Comparison of ENCODE assay signal across 10 cellular contexts in the genomic region with DNA sequence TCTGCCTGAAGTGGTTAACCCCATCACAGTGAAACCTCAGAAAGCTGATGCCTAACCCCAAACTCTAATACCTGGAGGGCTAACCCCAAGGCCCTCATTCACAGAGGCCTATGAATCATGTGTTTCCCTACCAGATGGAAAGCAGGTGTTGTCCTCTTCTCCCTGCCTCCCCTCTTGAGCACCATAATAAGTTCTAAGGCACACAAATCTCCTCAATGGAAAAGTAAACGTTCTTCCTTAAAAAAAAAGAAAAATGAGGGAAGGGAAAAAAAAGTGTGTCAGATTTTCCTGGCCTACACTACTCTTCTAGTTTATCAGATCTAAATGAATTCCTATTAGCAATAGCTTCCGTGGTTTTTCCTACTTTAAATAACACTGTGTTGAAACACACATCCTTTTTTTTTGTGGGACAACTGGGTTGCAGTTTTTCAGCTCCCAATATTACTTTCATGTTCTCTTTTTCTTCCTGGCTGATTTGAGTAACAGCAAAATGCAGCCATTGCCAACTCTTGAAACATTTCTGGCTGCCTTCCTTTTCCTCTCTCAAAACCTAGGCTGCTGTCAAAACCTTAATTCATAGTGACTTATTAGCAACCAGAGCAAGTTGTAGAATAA. TPM values are rescaled to one million over a fixed set of nuclear protein-coding genes. Genes with fewer than 3 reads are reported as not detected.
DNase-seq lines count a peak whose midpoint lies in the region; ATAC-seq and TF ChIP-seq lines count a peak whose summit lies in the region.
"Had no signal": no experiment of that assay in that cellular context is flagged by ENCODE, and none has a peak within 500 bp of the region (broad histone marks: within the 10 kb centered on the region; RNA-seq: fewer than 3 reads in every experiment).

No MANE protein-coding gene starts in this region.

- RAD21 ChIA-PET in HCT116 (lab: Charles Lee; ENCODE audit: low non-redundant PET in 1 of 2, low total read pairs in 2 of 2, uncharacterized antibody in 2 of 2, unreplicated experiment in 2 of 2): interaction anchor here (0.6 to 1.8 kb wide), 3 partner anchors 9 to 219 kb away, joined by 3 to 7 read pairs (median 3); no protein-coding TSS in a partner anchor

- DNase-seq in HCT116 (ENCODE audit: low read depth, low spot score): peak; percentile 3
- peak; percentile 57 for DNase-seq in amniotic stem cell (lab: John Stamatoyannopoulos, UW)
- DNase-seq in left ventricle myocardium inferior: no peak
- DNase-seq in activated CD4-positive, alpha-beta T cell treated with anti-CD3 and anti-CD28 coated beads, Interleukin-2, amount 50 U/mL, for 4 hours: no peak
- no peak for DNase-seq in GDM1 (lab: John Stamatoyannopoulos, UW)
- DNase-seq in GM13977 (ENCODE audit: low spot score): no peak
- no peak for DNase-seq in activated T-cell treated with anti-CD3 and anti-CD28 coated beads for 4 hours
- DNase-seq: activated CD4-positive, alpha-beta T cell treated with anti-CD3 and anti-CD28 coated beads for 48 hours had no signal

- no peaks in the 10 kb centered on the region for H3K9me2 ChIP-seq in HCT116 (ENCODE audit: insufficient read depth)

- H3K4me1 ChIP-seq in HCT116 (ENCODE audit: control insufficient read depth in 1 of 2, insufficient read depth in 2 of 2, low read length in 2 of 2) (peaks cover 46 to 63% of the 10 kb centered on the region in 2 experiments), left ventricle myocardium inferior (peaks cover 43% of the 10 kb centered on the region), skeletal muscle satellite cell (ENCODE audit: control insufficient read depth, insufficient read depth, low read length) (peaks cover 46% of the 10 kb centered on the region)

- H3K4me3 ChIP-seq in HCT116 (replicated peaks in 1 of 2; ENCODE audit: low read depth in 1 of 2, low read length in 2 of 2) (peak overlapping the region in 1 of 2 experiments; percentile 46; a peak in 2 of 4 replicates), left ventricle myocardium inferior (no peak overlapping the region), skeletal muscle satellite cell (ENCODE audit: low read length) (peak overlapping the region; percentile 31)

- H4K20me1 ChIP-seq in HCT116 (ENCODE audit: insufficient read depth): no peaks in the 10 kb centered on the region

- in situ Hi-C loops in GM13977 (cut with MboI; ENCODE audit: low pct_unique_long_range_greater_than_20kb, low sequenced_read_pairs, unreplicated experiment): no loop called here

- H3K9ac ChIP-seq in HCT116 (ENCODE audit: low read length) (peak overlapping the region; percentile 32), skeletal muscle satellite cell (ENCODE audit: low read depth, low read length) (peak overlapping the region; percentile 67)

- no peak for TF ChIP-seq RAD21 in HCT116 (IDR thresholded peaks at IDR 0.05; ENCODE audit: low read depth)

- H3K9me3 ChIP-seq in HCT116 (ENCODE audit: control insufficient read depth in 1 of 2, insufficient read depth in 1 of 2, low read depth in 1 of 2, low read length in 2 of 2): no peaks in the 10 kb centered on the region
- no peaks in the 10 kb centered on the region for H3K9me3 ChIP-seq in left ventricle myocardium inferior (replicated peaks)
- H3K9me3 ChIP-seq in skeletal muscle satellite cell (replicated peaks; ENCODE audit: low read length): no peaks in the 10 kb centered on the region

- no peak for TF ChIP-seq CTCF in HCT116 (IDR thresholded peaks at IDR 0.05 in 2 of 3, conservative IDR thresholded peaks at IDR 0.05 in 1 of 3; ENCODE audit: borderline replicate concordance in 1 of 3, insufficient read depth in 1 of 3, low read depth in 2 of 3, low read length in 2 of 3)
- TF ChIP-seq CTCF in left ventricle myocardium inferior (IDR thresholded peaks at IDR 0.05; ENCODE audit: borderline replicate concordance): no peak
- no peak for TF ChIP-seq CTCF in GM13977 (IDR thresholded peaks at IDR 0.05; ENCODE audit: extremely low read depth, insufficient read depth, missing control alignments)

- no peak for TF ChIP-seq POLR2A in HCT116 (IDR thresholded peaks at IDR 0.05; ENCODE audit: borderline replicate concordance, extremely low read depth, insufficient read depth, insufficient read length)

- H2AFZ ChIP-seq in HCT116 (ENCODE audit: low read depth, low read length, poor library complexity, severe bottlenecking): no peak overlapping the region

- H3K4me2 ChIP-seq in HCT116 (ENCODE audit: low read length): peak overlapping the region; percentile 78
- H3K4me2 ChIP-seq in skeletal muscle satellite cell (ENCODE audit: low read length): peak overlapping the region; percentile 69

- no peaks in the 10 kb centered on the region for H3K36me3 ChIP-seq in HCT116 (ENCODE audit: control insufficient read depth in 1 of 2, insufficient read depth in 2 of 2, low read length in 2 of 2)
- H3K36me3 ChIP-seq in left ventricle myocardium inferior: no peaks in the 10 kb centered on the region
- H3K36me3 ChIP-seq in skeletal muscle satellite cell (ENCODE audit: insufficient read depth, low read length): no peaks in the 10 kb centered on the region

- POLR2A ChIA-PET in HCT116 (lab: Charles Lee): interaction anchor here (1.7 to 3.0 kb wide), 2 partner anchors 9 to 64 kb away, joined by 4 to 9 read pairs; a partner anchor contains a TSS

- no TSS peak for BruUV-seq in HCT116 (replicated peaks; lab: Mats Ljungman, UMichigan)

- ATAC-seq in HCT116: peak; percentile 26

- H3K79me2 ChIP-seq in HCT116 (ENCODE audit: insufficient read depth, low read length): no peaks in the 10 kb centered on the region

- intact Hi-C loops in HCT116 (cut with micrococcal nuclease): no loop called here
- intact Hi-C loops in left ventricle myocardium inferior (cut with micrococcal nuclease): loop anchor here (10.0 kb wide), 1 partner anchor 51 kb away; no protein-coding TSS in a partner anchor

- peak overlapping the region; percentile 79 for H3K27ac ChIP-seq in HCT116 (ENCODE audit: low read depth, low read length)
- peak overlapping the region; percentile 82 for H3K27ac ChIP-seq in left ventricle myocardium inferior (replicated peaks)

- H3K27me3 ChIP-seq in HCT116 (ENCODE audit: insufficient read depth, low read length) (no peaks in the 10 kb centered on the region), left ventricle myocardium inferior (ENCODE audit: low read depth) (no peaks in the 10 kb centered on the region), skeletal muscle satellite cell (ENCODE audit: control insufficient read depth, insufficient read depth, low read length) (no peaks in the 10 kb centered on the region)

- CTCF ChIA-PET in HCT116 (lab: Charles Lee): interaction anchor here (0.9 to 2.3 kb wide), 5 partner anchors 9 to 221 kb away, joined by 3 to 24 read pairs (median 3); no protein-coding TSS in a partner anchor

TF ChIP-seq in HCT116, 20 proteins besides CTCF, POLR2A, EP300 and RAD21:
- TF ChIP-seq ZFX (IDR thresholded peaks at IDR 0.05): peak; percentile 9; the same call in 1 of the 2 replicates
- TF ChIP-seq, protein P1, sequence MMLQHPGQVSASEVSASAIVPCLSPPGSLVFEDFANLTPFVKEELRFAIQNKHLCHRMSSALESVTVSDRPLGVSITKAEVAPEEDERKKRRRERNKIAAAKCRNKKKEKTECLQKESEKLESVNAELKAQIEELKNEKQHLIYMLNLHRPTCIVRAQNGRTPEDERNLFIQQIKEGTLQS (IDR thresholded peaks at IDR 0.05): no peak

RNA-seq across cellular contexts. Expression of a gene that starts 43.2 kb away (rescaled TPM):
- total RNA-seq in HCT116 (2021; ENCODE audit: unreplicated experiment) (9.6 TPM), left ventricle myocardium inferior (5.9 TPM)
- 6.4 and 8.7 TPM in 2 replicates for polyA plus RNA-seq in HCT116 (2012)
- 0.44 and 1.0 TPM in 2 replicates for total RNA-seq in skeletal muscle satellite cell (2012; rRNA removed)
- polyA plus RNA-seq: IgD-negative memory B cell had no signal

Comparison
In these comparisons a context has a peak if more than half of its experiments do, and no peak if none do; other contexts are left out.
1. DNase-seq: peak in HCT116 (single experiment) and amniotic stem cell (single experiment); none in left ventricle myocardium inferior (single experiment), activated CD4-positive, alpha-beta T cell treated with anti-CD3 and anti-CD28 coated beads, Interleukin-2, amount 50 U/mL, for 4 hours (0 of 2), GDM1 (single experiment), GM13977 (single experiment) and activated T-cell treated with anti-CD3 and anti-CD28 coated beads for 4 hours (single experiment).